ENCODE assay signal across 8 cellular contexts in the genomic region with DNA sequence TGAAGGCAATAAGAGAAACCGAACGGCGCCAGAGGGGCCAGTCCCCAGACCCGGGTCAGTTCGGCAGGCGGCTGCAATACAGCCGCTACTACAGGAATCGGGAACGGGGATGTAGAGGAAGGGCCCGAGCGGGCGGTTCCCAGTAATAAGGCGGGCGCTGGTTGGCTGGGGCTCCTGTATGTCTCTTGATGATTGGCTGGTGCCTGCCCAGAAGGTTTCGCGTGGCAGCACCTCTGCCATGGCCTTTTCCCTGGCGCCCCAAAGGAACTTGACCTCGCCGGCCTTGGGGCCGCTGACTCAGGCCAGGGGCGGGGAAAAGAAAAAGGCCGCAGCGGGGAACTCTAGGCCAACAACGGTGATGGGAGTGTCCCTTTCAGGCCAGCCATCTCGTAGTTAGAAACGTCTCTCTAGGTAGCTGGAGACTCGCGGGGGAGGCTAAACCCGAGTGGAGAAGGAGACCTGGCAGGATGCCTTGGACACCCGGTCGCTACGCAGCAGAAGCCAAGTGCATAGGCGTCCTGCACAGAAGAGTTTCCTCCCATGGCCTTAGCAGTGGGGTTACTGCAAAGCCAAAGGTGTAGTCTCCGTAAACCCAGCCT. TPM values are rescaled to one million over a fixed set of nuclear protein-coding genes. Genes with fewer than 3 reads are reported as not detected.
DNase-seq lines count a peak whose midpoint lies in the region; ATAC-seq and TF ChIP-seq lines count a peak whose summit lies in the region.

A gene with protein sequence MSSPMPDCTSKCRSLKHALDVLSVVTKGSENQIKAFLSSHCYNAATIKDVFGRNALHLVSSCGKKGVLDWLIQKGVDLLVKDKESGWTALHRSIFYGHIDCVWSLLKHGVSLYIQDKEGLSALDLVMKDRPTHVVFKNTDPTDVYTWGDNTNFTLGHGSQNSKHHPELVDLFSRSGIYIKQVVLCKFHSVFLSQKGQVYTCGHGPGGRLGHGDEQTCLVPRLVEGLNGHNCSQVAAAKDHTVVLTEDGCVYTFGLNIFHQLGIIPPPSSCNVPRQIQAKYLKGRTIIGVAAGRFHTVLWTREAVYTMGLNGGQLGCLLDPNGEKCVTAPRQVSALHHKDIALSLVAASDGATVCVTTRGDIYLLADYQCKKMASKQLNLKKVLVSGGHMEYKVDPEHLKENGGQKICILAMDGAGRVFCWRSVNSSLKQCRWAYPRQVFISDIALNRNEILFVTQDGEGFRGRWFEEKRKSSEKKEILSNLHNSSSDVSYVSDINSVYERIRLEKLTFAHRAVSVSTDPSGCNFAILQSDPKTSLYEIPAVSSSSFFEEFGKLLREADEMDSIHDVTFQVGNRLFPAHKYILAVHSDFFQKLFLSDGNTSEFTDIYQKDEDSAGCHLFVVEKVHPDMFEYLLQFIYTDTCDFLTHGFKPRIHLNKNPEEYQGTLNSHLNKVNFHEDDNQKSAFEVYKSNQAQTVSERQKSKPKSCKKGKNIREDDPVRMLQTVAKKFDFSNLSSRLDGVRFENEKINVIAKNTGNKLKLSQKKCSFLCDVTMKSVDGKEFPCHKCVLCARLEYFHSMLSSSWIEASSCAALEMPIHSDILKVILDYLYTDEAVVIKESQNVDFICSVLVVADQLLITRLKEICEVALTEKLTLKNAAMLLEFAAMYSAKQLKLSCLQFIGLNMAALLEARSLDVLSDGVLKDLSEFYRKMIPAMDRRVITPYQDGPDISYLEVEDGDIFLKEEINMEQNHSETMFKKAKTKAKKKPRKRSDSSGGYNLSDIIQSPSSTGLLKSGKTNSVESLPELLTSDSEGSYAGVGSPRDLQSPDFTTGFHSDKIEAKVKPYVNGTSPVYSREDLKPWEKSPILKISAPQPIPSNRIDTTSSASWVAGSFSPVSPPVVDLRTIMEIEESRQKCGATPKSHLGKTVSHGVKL (N-terminal part only) (minus strand): TSS at position 111 of the 599 bp plus-strand sequence. CDS start 7,258 bp downstream, outside the sequence.

- H3K36me3 ChIP-seq in OCI-LY3 (replicated peaks; ENCODE audit: low read depth, low read length): peaks cover 21% of the 10 kb centered on the region

- H3K4me3 ChIP-seq in OCI-LY3 (ENCODE audit: low read length) (peak within 1 kb of the TSS; percentile 82), mononuclear cell (ENCODE audit: low read length) (peak within 1 kb of the TSS; percentile 81)

- H3K27me3 ChIP-seq in OCI-LY3 (ENCODE audit: low read depth, low read length): no peaks in the 10 kb centered on the region
- no peaks in the 10 kb centered on the region for H3K27me3 ChIP-seq in mononuclear cell (ENCODE audit: insufficient read depth, low read length)

- peak; percentile 91 for ATAC-seq in GM21515 (IDR thresholded peaks at IDR 0.05; ENCODE audit: unreplicated experiment)

- H3K27ac ChIP-seq in OCI-LY3 (ENCODE audit: low read length): peak within 1 kb of the TSS; percentile 64

- H3K9me3 ChIP-seq in OCI-LY3 (ENCODE audit: insufficient read depth, low read length) (no peaks in the 10 kb centered on the region), mononuclear cell (ENCODE audit: low read depth, low read length) (no peaks in the 10 kb centered on the region)

- no peak for TF ChIP-seq CTCF in OCI-LY3 (IDR thresholded peaks at IDR 0.05; ENCODE audit: low read depth, low read length)

- peaks cover 19% of the 10 kb centered on the region for H3K4me1 ChIP-seq in OCI-LY3 (ENCODE audit: low read length)
- H3K4me1 ChIP-seq in mononuclear cell (ENCODE audit: insufficient read depth, low read length): peaks cover 24% of the 10 kb centered on the region

- peaks cover 55% of the 10 kb centered on the region for H3K79me2 ChIP-seq in OCI-LY3 (ENCODE audit: low read length)

- peak within 1 kb of the TSS; percentile 92 for H3K9ac ChIP-seq in OCI-LY3 (ENCODE audit: low read length)

- peaks cover 21% of the 10 kb centered on the region for H4K20me1 ChIP-seq in OCI-LY3 (ENCODE audit: insufficient read depth, low read length)

- DNase-seq in D341Med (ENCODE audit: low spot score): peak; percentile 96
- peak; percentile 95 for DNase-seq in HuH-7 (ENCODE audit: low spot score)
- DNase-seq in activated CD8-positive, alpha-beta memory T cell treated with anti-CD3 and anti-CD28 coated beads, Interleukin-2, amount 50 U/mL, for 48 hours: peak; percentile 95
- peak; percentile 84 for DNase-seq in epidermal melanocyte (ENCODE audit: insufficient read length, low spot score)
- DNase-seq in stimulated activated CD8-positive, alpha-beta memory T cell treated with anti-CD3 and anti-CD28 coated beads, Interleukin-4, amount 100 ng/mL, for 24 hours (ENCODE audit: low read depth): peak; percentile 86

- peak within 1 kb of the TSS; percentile 94 for H2AFZ ChIP-seq in OCI-LY3 (ENCODE audit: low read depth, low read length)

- H3K4me2 ChIP-seq in OCI-LY3 (ENCODE audit: low read length): peak within 1 kb of the TSS; percentile 98

RNA-seq across cellular contexts. Expression of the gene that starts here (rescaled TPM):
- 22.0 TPM for total RNA-seq in mononuclear cell

Comparison
In these comparisons a context has a peak if more than half of its experiments do, and no peak if none do; other contexts are left out.
1. Peak in every context shown above with its lines: DNase-seq, ATAC-seq, H3K4me3 ChIP-seq and H3K27ac ChIP-seq.